In the genomic region with DNA sequence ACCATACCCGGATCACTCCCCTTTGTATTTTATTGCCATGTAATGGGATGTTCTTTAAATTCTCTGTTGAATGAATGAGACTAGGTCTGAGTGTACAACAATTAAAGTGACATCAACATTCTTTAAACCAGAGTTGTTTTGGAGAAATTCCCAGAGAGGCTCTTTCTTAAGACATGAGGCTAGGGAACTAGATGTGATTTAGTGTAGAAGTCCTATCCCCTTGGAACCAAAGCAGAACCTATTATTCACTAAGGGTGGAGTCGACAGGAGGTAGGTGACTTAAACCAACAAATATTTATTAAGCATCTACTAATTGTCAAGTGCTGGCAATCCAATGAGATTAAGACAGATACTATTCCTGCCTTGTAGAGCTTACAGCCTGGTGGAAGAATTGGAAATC, we compare ENCODE assay signal across 8 cellular contexts. TPM values are rescaled to one million over a fixed set of nuclear protein-coding genes. Genes with fewer than 3 reads are reported as not detected.
DNase-seq lines count a peak whose midpoint lies in the region; ATAC-seq and TF ChIP-seq lines count a peak whose summit lies in the region.

No MANE protein-coding gene starts in this region.

- ATAC-seq in upper lobe of left lung (ENCODE audit: low FRiP score in 2 of 2): no peak

- no peak for TF ChIP-seq POLR2A in ovary (IDR thresholded peaks at IDR 0.05)
- TF ChIP-seq POLR2A in upper lobe of left lung (IDR thresholded peaks at IDR 0.05): no peak

- WGBS in ovary, 3 donors: 53 to 72% (median 60%) methylated on average over 2 of the region's 2 CpGs
- 60 to 68% methylated on average over 2 of the region's 2 CpGs for WGBS in upper lobe of left lung, 2 donors

- TF ChIP-seq CTCF in DOHH2 (IDR thresholded peaks at IDR 0.05; ENCODE audit: low read depth, low read length, poor library complexity, severe bottlenecking): no peak
- no peak for TF ChIP-seq CTCF in OCI-LY3 (IDR thresholded peaks at IDR 0.05; ENCODE audit: low read depth, low read length)
- no peak for TF ChIP-seq CTCF in ovary (IDR thresholded peaks at IDR 0.05)
- no peak for TF ChIP-seq CTCF in RWPE1 (conservative IDR thresholded peaks at IDR 0.05; ENCODE audit: low read depth)
- TF ChIP-seq CTCF in upper lobe of left lung (IDR thresholded peaks at IDR 0.05): no peak

- H3K4me1 ChIP-seq in DOHH2 (ENCODE audit: control insufficient read depth, low read length): peaks cover 20% of the 10 kb centered on the region
- peaks cover 19% of the 10 kb centered on the region for H3K4me1 ChIP-seq in OCI-LY3 (ENCODE audit: low read length)
- peaks cover 10% of the 10 kb centered on the region for H3K4me1 ChIP-seq in endocrine pancreas (ENCODE audit: control insufficient read depth, insufficient read depth, low read length)
- peaks cover 8% of the 10 kb centered on the region for H3K4me1 ChIP-seq in ovary (ENCODE audit: insufficient read depth)
- peaks cover 0 to 27% (median 16%) of the 10 kb centered on the region in 4 donors for H3K4me1 ChIP-seq in upper lobe of left lung

- H3K36me3 ChIP-seq in DOHH2 (ENCODE audit: control insufficient read depth, low read length): peaks cover 58% of the 10 kb centered on the region
- peaks cover 27% of the 10 kb centered on the region for H3K36me3 ChIP-seq in OCI-LY3 (replicated peaks; ENCODE audit: low read depth, low read length)
- H3K36me3 ChIP-seq in endocrine pancreas (ENCODE audit: control insufficient read depth, insufficient read depth, low read length): no peaks in the 10 kb centered on the region
- H3K36me3 ChIP-seq in ovary: no peaks in the 10 kb centered on the region
- peaks cover 0 to 34% (median 14%) of the 10 kb centered on the region in 4 donors for H3K36me3 ChIP-seq in upper lobe of left lung

- H3K79me2 ChIP-seq in DOHH2 (ENCODE audit: control insufficient read depth, low read length): peaks cover 60% of the 10 kb centered on the region
- H3K79me2 ChIP-seq in OCI-LY3 (ENCODE audit: low read length): peaks cover 56% of the 10 kb centered on the region

- DNase-seq in ovary (no peak), COLO829 (ENCODE audit: low spot score) (no peak), hypothalamus (lab: John Stamatoyannopoulos, UW) (no peak), RWPE1 (ENCODE audit: low spot score) (no peak), upper lobe of left lung (no peak)

- POLR2A ChIA-PET in RWPE1 (lab: Yijun Ruan, JAX; ENCODE audit: low non-redundant PET): no interaction called here

- no peaks in the 10 kb centered on the region for H3F3A ChIP-seq in DOHH2 (ENCODE audit: control insufficient read depth, insufficient read depth)

- CTCF ChIA-PET in RWPE1 (lab: Yijun Ruan, JAX): interaction anchor here (0.6 kb wide), 2 partner anchors 24 to 297 kb away, joined by 3 to 6 read pairs; no protein-coding TSS in a partner anchor

- H3K4me3 ChIP-seq in DOHH2 (ENCODE audit: low read length): peak overlapping the region; percentile 82
- H3K4me3 ChIP-seq in OCI-LY3 (ENCODE audit: low read length): peak overlapping the region; percentile 93
- H3K4me3 ChIP-seq in endocrine pancreas (ENCODE audit: control insufficient read depth, insufficient read depth, low read length): peak overlapping the region; percentile 93
- peak overlapping the region; percentile 65 for H3K4me3 ChIP-seq in ovary
- peak overlapping the region in 2 of 4 donors; percentile 69 to 76 for H3K4me3 ChIP-seq in upper lobe of left lung

- H3K27me3 ChIP-seq in DOHH2 (ENCODE audit: control insufficient read depth, low read length) (no peaks in the 10 kb centered on the region), OCI-LY3 (ENCODE audit: low read depth, low read length) (no peaks in the 10 kb centered on the region), endocrine pancreas (ENCODE audit: control insufficient read depth, insufficient read depth, low read length) (no peaks in the 10 kb centered on the region), ovary (no peaks in the 10 kb centered on the region), upper lobe of left lung (no peaks in the 10 kb centered on the region)

- H3K4me2 ChIP-seq in DOHH2 (ENCODE audit: low read length) (peak overlapping the region; percentile 74), OCI-LY3 (ENCODE audit: low read length) (peak overlapping the region; percentile 71)

- intact Hi-C loops in ovary (cut with DNase I): loop anchor here in 1 of 4 donors (5.0 kb wide), 1 partner anchor 127 kb away; a partner anchor contains a TSS

- H4K20me1 ChIP-seq in DOHH2 (ENCODE audit: control insufficient read depth, insufficient read depth, low read depth, low read length) (peaks cover 16% of the 10 kb centered on the region; the same call in 1 of the 2 replicates), OCI-LY3 (ENCODE audit: insufficient read depth, low read length) (peaks cover 18% of the 10 kb centered on the region)

- H2AFZ ChIP-seq in OCI-LY3 (ENCODE audit: low read depth, low read length): no peak overlapping the region

- H3K9ac ChIP-seq in OCI-LY3 (ENCODE audit: low read length): peak overlapping the region; percentile 87
- no peak overlapping the region for H3K9ac ChIP-seq in endocrine pancreas (ENCODE audit: control insufficient read depth, insufficient read depth, low read length)

- H3K27ac ChIP-seq in DOHH2 (ENCODE audit: low read depth, low read length) (no peak overlapping the region), OCI-LY3 (ENCODE audit: low read length) (no peak overlapping the region), ovary (no peak overlapping the region), RWPE1 (no peak overlapping the region), upper lobe of left lung (peak overlapping the region in 1 of 4 donors; percentile 92)

- H3K9me3 ChIP-seq in DOHH2 (ENCODE audit: control insufficient read depth, insufficient read depth, low read length): no peaks in the 10 kb centered on the region
- no peaks in the 10 kb centered on the region for H3K9me3 ChIP-seq in OCI-LY3 (ENCODE audit: insufficient read depth, low read length)
- no peaks in the 10 kb centered on the region for H3K9me3 ChIP-seq in endocrine pancreas (ENCODE audit: control insufficient read depth, low read length)
- no peaks in the 10 kb centered on the region for H3K9me3 ChIP-seq in ovary
- H3K9me3 ChIP-seq in upper lobe of left lung: no peaks in the 10 kb centered on the region

- H3K9me2 ChIP-seq in DOHH2 (replicated peaks; ENCODE audit: control insufficient read depth, low read length): no peaks in the 10 kb centered on the region

- no peak for TF ChIP-seq EP300 in ovary (IDR thresholded peaks at IDR 0.05)
- no peak for TF ChIP-seq EP300 in upper lobe of left lung (IDR thresholded peaks at IDR 0.05)

RNA-seq across cellular contexts. Expression of a gene that starts 1.7 kb away (rescaled TPM):
- total RNA-seq in ovary (100 to 1,000 TPM in 5 of 7 donors, 10 to 100 TPM in 2; 67.1 to 151 (median 112) TPM), upper lobe of left lung (10 to 100 TPM in 5 of 6 donors, 1 to 10 TPM in 1; 8.4 to 78.7 (median 41.0) TPM)
- 10 to 100 TPM; 52.8 to 54.6 TPM for polyA plus RNA-seq in ovary

RNA-seq across cellular contexts. Expression of a gene that starts 23.3 kb away (rescaled TPM):
- 1 to 10 TPM in 2 of 7 donors, under 1 TPM in 5; 0.12 to 1.3 (median 0.27) TPM for total RNA-seq in ovary
- 1 to 10 TPM in 1 of 2 donors, under 1 TPM in 1; 0.62 to 1.7 TPM for polyA plus RNA-seq in ovary
- total RNA-seq in upper lobe of left lung: 10 to 100 TPM in 1 of 6 donors, under 1 TPM in 5; under 0.01 to 13.4 (median 0.51) TPM
